Comparison of ENCODE assay signal across 8 cellular contexts in the genomic region with DNA sequence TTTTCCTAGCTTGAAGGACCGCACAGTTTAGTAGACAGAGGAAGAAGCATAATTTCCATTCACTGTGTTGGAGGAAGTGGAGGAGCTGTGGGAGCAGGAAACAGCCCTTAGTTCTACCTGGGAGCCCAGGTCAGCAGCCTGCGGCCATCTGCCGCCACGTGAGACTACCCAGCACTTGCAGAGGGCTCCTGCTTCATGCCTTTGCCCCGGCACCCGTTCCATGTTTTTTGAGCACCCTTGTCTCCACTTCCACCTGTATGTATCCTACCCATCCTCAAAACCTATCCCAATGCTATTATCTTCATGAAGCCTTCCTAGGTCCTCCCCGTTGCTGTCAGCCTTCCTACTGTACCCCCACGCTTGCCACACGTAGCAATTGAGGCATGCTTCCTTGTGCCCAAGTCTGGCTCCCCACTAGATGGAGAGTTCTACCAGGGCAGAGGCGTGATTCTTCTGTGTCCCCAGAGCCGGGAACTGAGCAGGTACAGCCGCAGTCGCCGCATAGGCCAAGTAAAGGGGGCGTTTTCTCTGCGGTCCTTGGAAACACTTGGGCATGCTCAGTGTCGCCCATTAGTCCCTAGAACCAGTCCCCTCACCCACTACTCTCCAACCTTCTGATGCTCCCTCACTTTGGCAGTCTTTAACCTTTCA. TPM values are rescaled to one million over a fixed set of nuclear protein-coding genes. Genes with fewer than 3 reads are reported as not detected.
DNase-seq lines count a peak whose midpoint lies in the region; ATAC-seq and TF ChIP-seq lines count a peak whose summit lies in the region.

No MANE protein-coding gene starts in this region.

- peak overlapping the region; percentile 90 for H3K4me3 Mint-ChIP-seq in Calu3 (ENCODE audit: low read depth, unreplicated experiment)

- no peak for TF ChIP-seq CTCF in Calu3 (IDR thresholded peaks at IDR 0.05; ENCODE audit: unreplicated experiment)

- 40% methylated on average over 17 of the region's 17 CpGs for WGBS in HUES64

- peak overlapping the region; percentile 65 for H3K4me3 ChIP-seq in HUES64 (ENCODE audit: low read length)
- peak overlapping the region; percentile 83 to 89 for H3K4me3 ChIP-seq in stomach smooth muscle (ENCODE audit: low read length in 2 of 2)

- TSS peak; percentile 24 for BruUV-seq in Calu3 (replicated peaks; lab: Mats Ljungman, UMichigan)

- peak overlapping the region; percentile 94 for H3K27ac Mint-ChIP-seq in Calu3 (ENCODE audit: unreplicated experiment)

- H3K4me1 Mint-ChIP-seq in Calu3 (ENCODE audit: low read depth, unreplicated experiment) = peaks cover 47% of the 10 kb centered on the region

- DNase-seq in Calu3 = no peak
- DNase-seq in iPS-NIHi7 (ENCODE audit: extremely low spot score) = peak; percentile 81
- no peak for DNase-seq in NCI-H187 treated with DMSO at 0.1 percent for 48 hours (lab: John Stamatoyannopoulos, UW)

- H3K27me3 Mint-ChIP-seq in Calu3 (ENCODE audit: unreplicated experiment) = no peaks in the 10 kb centered on the region

- H3K27ac ChIP-seq in HUES64 (ENCODE audit: low read depth, low read length) = no peak overlapping the region
- peak overlapping the region; percentile 86 for H3K27ac ChIP-seq in angular gyrus (ENCODE audit: low read depth, low read length)
- peak overlapping the region; percentile 67 for H3K27ac ChIP-seq in stomach smooth muscle (ENCODE audit: low read length)

- no peaks in the 10 kb centered on the region for H3K36me3 ChIP-seq in HUES64 (ENCODE audit: insufficient read depth, low read length)
- no peaks in the 10 kb centered on the region for H3K36me3 ChIP-seq in stomach smooth muscle (ENCODE audit: control insufficient read depth in 2 of 2, insufficient read depth in 2 of 2, low read length in 2 of 2)

- H3K27me3 ChIP-seq in HUES64 (ENCODE audit: insufficient read depth, low read length) (no peaks in the 10 kb centered on the region), stomach smooth muscle (ENCODE audit: control insufficient read depth in 1 of 2, insufficient read depth in 2 of 2, low read length in 2 of 2) (no peaks in the 10 kb centered on the region)

- H3K36me3 Mint-ChIP-seq in Calu3 (ENCODE audit: insufficient read depth, unreplicated experiment) = peaks cover 48% of the 10 kb centered on the region

- H3K9me3 Mint-ChIP-seq in Calu3 (ENCODE audit: low read depth, unreplicated experiment) = no peaks in the 10 kb centered on the region

- intact Hi-C loops in Calu3 (cut with micrococcal nuclease; ENCODE audit: unreplicated experiment) = no loop called here

- ATAC-seq in GM21367 (IDR thresholded peaks at IDR 0.05; ENCODE audit: unreplicated experiment) (peak; percentile 22), HG03280 (IDR thresholded peaks at IDR 0.05; ENCODE audit: unreplicated experiment) (no peak)

- H3K9me3 ChIP-seq in HUES64 (ENCODE audit: insufficient read depth, low read depth, low read length) (no peaks in the 10 kb centered on the region), stomach smooth muscle (ENCODE audit: control insufficient read depth in 2 of 2, low read length in 2 of 2) (no peaks in the 10 kb centered on the region)

- H3K9ac ChIP-seq in HUES64 (ENCODE audit: low read depth, low read length) (peak overlapping the region; percentile 79), stomach smooth muscle (ENCODE audit: low read length in 2 of 2) (peak overlapping the region; percentile 74 to 76)

- CTCF ChIA-PET in Calu3 (lab: Charles Lee) = interaction anchor here (0.6 to 1.4 kb wide), 3 partner anchors 12 to 479 kb away, joined by 3 to 6 read pairs (median 6); no protein-coding TSS in a partner anchor

- H3K4me1 ChIP-seq in HUES64 (ENCODE audit: insufficient read depth, low read length) (peaks cover 18% of the 10 kb centered on the region), stomach smooth muscle (ENCODE audit: control insufficient read depth, insufficient read depth, low read length) (peaks cover 30% of the 10 kb centered on the region)

RNA-seq across cellular contexts. Expression of a gene that starts 1.9 kb away (rescaled TPM):
- 18.2 and 19.5 TPM in 2 replicates for total RNA-seq in Calu3 (2022)
- polyA plus RNA-seq in HUES64 (2013, experiment 1 of 2) = 10.6 TPM
- polyA plus RNA-seq in HUES64 (2013, experiment 2 of 2) = 11.3 TPM

RNA-seq across cellular contexts. Expression of a gene that starts 38.0 kb away (rescaled TPM):
- total RNA-seq in Calu3 (2022) = 19.7 and 20.2 TPM in 2 replicates
- 5.8 TPM for polyA plus RNA-seq in HUES64 (2013, experiment 1 of 2)
- 7.7 TPM for polyA plus RNA-seq in HUES64 (2013, experiment 2 of 2)

RNA-seq across cellular contexts. Expression of a gene that starts 50.4 kb away (rescaled TPM):
- 47.1 and 50.9 TPM in 2 replicates for total RNA-seq in Calu3 (2022)
- 55.9 TPM for polyA plus RNA-seq in HUES64 (2013, experiment 1 of 2)
- 64.7 TPM for polyA plus RNA-seq in HUES64 (2013, experiment 2 of 2)

RNA-seq across cellular contexts. Expression of a gene that starts 54.6 kb away (rescaled TPM):
- 141 and 155 TPM in 2 replicates for total RNA-seq in Calu3 (2022)
- polyA plus RNA-seq in HUES64 (2013, experiment 1 of 2) = 126 TPM
- polyA plus RNA-seq in HUES64 (2013, experiment 2 of 2) = 103 TPM

RNA-seq across cellular contexts. Expression of a gene that starts 59.6 kb away (rescaled TPM):
- total RNA-seq in Calu3 (2022) = 41.2 and 43.3 TPM in 2 replicates
- polyA plus RNA-seq in HUES64 (2013, experiment 1 of 2) = 46.3 TPM
- polyA plus RNA-seq in HUES64 (2013, experiment 2 of 2) = 36.1 TPM
